9 cellular contexts compared by ENCODE assay signal in genomic region chr15:90557651-90558084, GRCh38. TPM values are rescaled to one million over a fixed set of nuclear protein-coding genes. Genes with fewer than 3 reads are reported as not detected.
A peak's percentile ranks its signal among the peaks of the same experiment; 100 is the strongest.
DNase-seq lines count a peak whose midpoint lies in the region; ATAC-seq and TF ChIP-seq lines count a peak whose summit lies in the region.
"Had no signal": no experiment of that assay in that cellular context is flagged by ENCODE, and none has a peak within 500 bp of the region (broad histone marks: within the 10 kb centered on the region; RNA-seq: fewer than 3 reads in every experiment).

No MANE protein-coding gene starts in this region.

- H3K9me3 ChIP-seq in H9 (ENCODE audit: control insufficient read depth, low read depth, low read length): no peaks in the 10 kb centered on the region

- ATAC-seq in activated CD8-positive, alpha-beta T cell treated with anti-CD3 and anti-CD28 coated beads, Interleukin-2, amount 10 ng/mL, durations not matched to agents 7 days and 5 days: no peak
- ATAC-seq in Right ventricle myocardium inferior: peak; percentile 84

- POLR2A ChIA-PET in activated CD8-positive, alpha-beta T cell treated with anti-CD3 and anti-CD28 coated beads, Interleukin-2, amount 10 ng/mL, durations not matched to agents 7 days and 5 days (lab: Charles Lee): interaction anchor here (1.2 to 1.3 kb wide), 2 partner anchors 28 to 37 kb away, joined by 5 to 6 read pairs; partner anchors contain the start of gene CRTC3

- DNase-seq in COLO829 (ENCODE audit: low spot score) (peak; percentile 28), Right ventricle myocardium inferior (ENCODE audit: missing footprints) (peak; percentile 92), posterior vena cava (ENCODE audit: low spot score) (peak; percentile 95), H9 (no peak), T-helper 9 cell (no peak), GF-D8 (lab: John Stamatoyannopoulos, UW) (no peak)
- DNase-seq in activated CD8-positive, alpha-beta T cell treated with anti-CD3 and anti-CD28 coated beads, Interleukin-2, amount 10 ng/mL, durations not matched to agents 7 days and 5 days: no peak
- DNase-seq in stimulated activated CD4-positive, alpha-beta T cell treated with anti-CD3 and anti-CD28 coated beads, Interleukin-2, amount 100 ng/mL, for 48 hours: no peak
- DNase-seq: activated CD4-positive, alpha-beta T cell treated with anti-CD3 and anti-CD28 coated beads, Interleukin-2, amount 50 U/mL, for 48 hours had no signal

- H4K20me1 ChIP-seq in H9 (ENCODE audit: control insufficient read depth, insufficient read depth, insufficient read length): no peaks in the 10 kb centered on the region

- H2AK5ac ChIP-seq in H9 (ENCODE audit: insufficient read length, low read length): no peak overlapping the region

- H3K4me1 ChIP-seq in H9 (ENCODE audit: insufficient read depth, low read length): no peaks in the 10 kb centered on the region; the same call in 1 of the 2 replicates

- H3T11ph ChIP-seq in H9 (ENCODE audit: low read length): no peak overlapping the region

- no peak overlapping the region for H2BK120ac ChIP-seq in H9 (ENCODE audit: low read depth, low read length, poor library complexity, severe bottlenecking)

- H3K27ac Mint-ChIP-seq in activated CD8-positive, alpha-beta T cell treated with anti-CD3 and anti-CD28 coated beads, Interleukin-2, amount 10 ng/mL, durations not matched to agents 7 days and 5 days: peak overlapping the region; percentile 53
- H3K27ac Mint-ChIP-seq in H9: no peak overlapping the region

- H2BK5ac ChIP-seq in H9 (ENCODE audit: insufficient read length, low read length): no peak overlapping the region

- H3K79me2 ChIP-seq in H9 (ENCODE audit: insufficient read depth, low read length): no peaks in the 10 kb centered on the region

- no peaks in the 10 kb centered on the region for H3K23me2 ChIP-seq in H9 (ENCODE audit: insufficient read length, low read depth, low read length, poor library complexity, severe bottlenecking)

- no peak overlapping the region for H4K91ac ChIP-seq in H9 (ENCODE audit: insufficient read length, low read depth, low read length)

- H3K4me1 Mint-ChIP-seq in activated CD8-positive, alpha-beta T cell treated with anti-CD3 and anti-CD28 coated beads, Interleukin-2, amount 10 ng/mL, durations not matched to agents 7 days and 5 days (ENCODE audit: low read depth): peaks cover 62% of the 10 kb centered on the region
- peaks cover 19 to 37% of the 10 kb centered on the region in 2 experiments for H3K4me1 Mint-ChIP-seq in H9

- H3K4me3 Mint-ChIP-seq in activated CD8-positive, alpha-beta T cell treated with anti-CD3 and anti-CD28 coated beads, Interleukin-2, amount 10 ng/mL, durations not matched to agents 7 days and 5 days: peak overlapping the region; percentile 30
- H3K4me3 Mint-ChIP-seq in H9: no peak overlapping the region

- CTCF ChIA-PET in activated CD8-positive, alpha-beta T cell treated with anti-CD3 and anti-CD28 coated beads, Interleukin-2, amount 10 ng/mL, durations not matched to agents 7 days and 5 days (lab: Charles Lee): interaction anchor here (1.1 to 2.0 kb wide), 6 partner anchors 9 to 238 kb away, joined by 3 to 10 read pairs (median 4); no protein-coding TSS in a partner anchor

- no peaks in the 10 kb centered on the region for H3K27me3 ChIP-seq in H9 (ENCODE audit: insufficient read depth, low read length)

- H3K4me2 ChIP-seq in H9 (ENCODE audit: insufficient read depth, insufficient read length, low read length): no peak overlapping the region

- H3K14ac ChIP-seq in H9 (ENCODE audit: insufficient read depth, low read length): no peak overlapping the region

- H3K56ac ChIP-seq in H9 (ENCODE audit: insufficient read length, low read depth, low read length): no peak overlapping the region

- H3K27me3 Mint-ChIP-seq in activated CD8-positive, alpha-beta T cell treated with anti-CD3 and anti-CD28 coated beads, Interleukin-2, amount 10 ng/mL, durations not matched to agents 7 days and 5 days (ENCODE audit: low read depth): no peaks in the 10 kb centered on the region
- H3K27me3 Mint-ChIP-seq in H9 (ENCODE audit: low read depth): peaks cover 3% of the 10 kb centered on the region; the same call in 1 of the 2 replicates

- WGBS in H9 (ENCODE audit: extremely low coverage, insufficient read length, low lambda C conversion rate): no CpG with 5 or more reads among the region's 4 CpGs

- no peak overlapping the region for H2AFZ ChIP-seq in H9 (ENCODE audit: low read length)

- no peak overlapping the region for H3K9ac ChIP-seq in H9 (ENCODE audit: extremely low read depth, insufficient read length, low read length)

- no peak overlapping the region for H2BK12ac ChIP-seq in H9 (ENCODE audit: insufficient read length, low read depth, low read length)

- H3K23ac ChIP-seq in H9 (ENCODE audit: insufficient read length, low read depth, low read length): no peak overlapping the region

- H3K4ac ChIP-seq in H9 (ENCODE audit: low read depth, low read length): no peak overlapping the region

- no peak overlapping the region for H2BK15ac ChIP-seq in H9 (ENCODE audit: low read depth, low read length)

- no peak overlapping the region for H3K27ac ChIP-seq in H9 (ENCODE audit: insufficient read length, low read depth, low read length)

- H3K36me3 Mint-ChIP-seq in activated CD8-positive, alpha-beta T cell treated with anti-CD3 and anti-CD28 coated beads, Interleukin-2, amount 10 ng/mL, durations not matched to agents 7 days and 5 days (ENCODE audit: low read depth): peaks cover 55% of the 10 kb centered on the region
- H3K36me3 Mint-ChIP-seq in H9 (ENCODE audit: insufficient read depth in 1 of 3, low read depth in 3 of 3): no peaks in the 10 kb centered on the region

- no peak overlapping the region for H4K5ac ChIP-seq in H9 (ENCODE audit: insufficient read length, low read depth, low read length)

- TF ChIP-seq CTCF in H9 (conservative IDR thresholded peaks at IDR 0.05): no peak

- H3K18ac ChIP-seq in H9 (ENCODE audit: insufficient read length, low read depth, low read length): no peak overlapping the region

- no peaks in the 10 kb centered on the region for H3K79me1 ChIP-seq in H9 (ENCODE audit: insufficient read depth, low read depth, low read length, poor library complexity, severe bottlenecking)

- intact Hi-C loops in Right ventricle myocardium inferior (cut with DNase I) (no loop called here), posterior vena cava (cut with DNase I) (no loop called here)

- H4K8ac ChIP-seq in H9 (replicated peaks; ENCODE audit: insufficient read length, low read depth, low read length): no peak overlapping the region

- no peaks in the 10 kb centered on the region for H3K9me3 Mint-ChIP-seq in activated CD8-positive, alpha-beta T cell treated with anti-CD3 and anti-CD28 coated beads, Interleukin-2, amount 10 ng/mL, durations not matched to agents 7 days and 5 days (ENCODE audit: insufficient read depth)
- no peaks in the 10 kb centered on the region for H3K9me3 Mint-ChIP-seq in H9

- H2BK20ac ChIP-seq in H9 (ENCODE audit: low read depth, low read length, poor library complexity, severe bottlenecking): no peak overlapping the region

RNA-seq across cellular contexts. Expression of gene CRTC3, which starts 27.9 kb away (rescaled TPM):
- 10 to 100 TPM; 64.9 to 66.6 TPM for total RNA-seq in activated CD8-positive, alpha-beta T cell treated with anti-CD3 and anti-CD28 coated beads, Interleukin-2, amount 10 ng/mL, durations not matched to agents 7 days and 5 days
- total RNA-seq in Right ventricle myocardium inferior: 25.8 TPM
- total RNA-seq in posterior vena cava: 10 to 100 TPM; 48.0 to 55.5 TPM
- total RNA-seq in H9 (2021): 3.9 TPM in 2 replicates

Comparison
In these comparisons a context has a peak if more than half of its experiments do, and no peak if none do; other contexts are left out.
1. DNase-seq: peak in COLO829 (single experiment), Right ventricle myocardium inferior (single experiment) and posterior vena cava (single experiment); none in activated CD8-positive, alpha-beta T cell treated with anti-CD3 and anti-CD28 coated beads, Interleukin-2, amount 10 ng/mL, durations not matched to agents 7 days and 5 days (single experiment), stimulated activated CD4-positive, alpha-beta T cell treated with anti-CD3 and anti-CD28 coated beads, Interleukin-2, amount 100 ng/mL, for 48 hours (0 of 2), H9 (single experiment), T-helper 9 cell (single experiment) and GF-D8 (single experiment).